Comparison of ENCODE assay signal across 22 cellular contexts in the genomic region with DNA sequence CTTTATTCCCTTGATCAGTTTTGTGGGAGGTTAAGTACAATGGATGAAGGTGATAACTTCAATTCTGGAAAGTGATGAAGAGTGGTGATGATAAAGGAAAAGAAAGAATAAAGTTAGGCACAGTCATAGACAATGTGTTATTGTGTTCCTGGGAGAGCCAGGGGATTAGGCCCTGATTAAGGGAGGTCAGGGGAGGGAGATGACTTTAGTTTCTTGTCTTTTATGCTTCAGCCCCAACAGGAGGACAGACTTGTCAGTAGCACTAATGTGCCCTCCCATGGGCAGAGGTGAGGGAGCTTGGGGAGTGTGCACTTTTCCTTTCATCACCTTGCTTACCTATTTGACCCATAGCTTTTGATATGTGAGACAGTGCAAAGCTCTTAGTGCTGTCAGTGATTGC.
DNase-seq lines count a peak whose midpoint lies in the region; ATAC-seq and TF ChIP-seq lines count a peak whose summit lies in the region.
"Had no signal": no experiment of that assay in that cellular context is flagged by ENCODE, and none has a peak within 500 bp of the region (broad histone marks: within the 10 kb centered on the region; RNA-seq: fewer than 3 reads in every experiment).

No MANE protein-coding gene starts in this region.

- no peak overlapping the region for H3K4me3 Mint-ChIP-seq in activated naive CD8-positive, alpha-beta T cell treated with anti-CD3 and anti-CD28 coated beads, Interleukin-2, amount 50 U/mL, for 24 hours
- H3K4me3 Mint-ChIP-seq in activated naive CD8-positive, alpha-beta T cell treated with anti-CD3 and anti-CD28 coated beads for 36 hours, result no peak overlapping the region
- no peak overlapping the region for H3K4me3 Mint-ChIP-seq in neural progenitor cell
- H3K4me3 Mint-ChIP-seq in stimulated activated memory B cell treated with anti-CD40 and anti-IgM and Interleukin-4, amounts not matched to agents 10 μg/mL and 1 μg/mL and 100 μg/mL, for 72 hours, result no peak overlapping the region
- no peak overlapping the region for H3K4me3 Mint-ChIP-seq in stimulated activated effector memory CD8-positive, alpha-beta T cell treated with anti-CD3 and anti-CD28 coated beads, Interleukin-12 subunit alpha, Interleukin-12 subunit beta, amount 100 ng/mL, for 72 hours
- H3K4me3 Mint-ChIP-seq: B cell; CD4-positive, alpha-beta T cell; CD8-positive, alpha-beta T cell had no signal

- DNase-seq in NCI-H82 (lab: John Stamatoyannopoulos, UW), result peak; percentile 54
- no peak for DNase-seq in NCI-H82 treated with DMSO at 0.1 percent for 48 hours (lab: John Stamatoyannopoulos, UW; ENCODE audit: unreplicated experiment)
- DNase-seq in activated naive CD8-positive, alpha-beta T cell treated with anti-CD3 and anti-CD28 coated beads, Interleukin-2, amount 50 U/mL, for 24 hours, result no peak
- no peak for DNase-seq in activated naive CD8-positive, alpha-beta T cell treated with anti-CD3 and anti-CD28 coated beads for 36 hours
- DNase-seq in neural progenitor cell (ENCODE audit: low spot score), result peak; percentile 60
- DNase-seq in DMS79 treated with DMSO at 0.1 percent for 48 hours (lab: John Stamatoyannopoulos, UW), result no peak
- DNase-seq in stimulated activated effector memory CD8-positive, alpha-beta T cell treated with anti-CD3 and anti-CD28 coated beads, Interleukin-12 subunit alpha, Interleukin-12 subunit beta, amount 100 ng/mL, for 72 hours (ENCODE audit: low spot score in 2 of 2), result no peak
- DNase-seq: AML-193; Caco-2; Calu3; CD4-positive, alpha-beta T cell; CD8-positive, alpha-beta T cell; DND-41; EL; GDM1 had no signal

- H3K9me3 ChIP-seq in neural progenitor cell (ENCODE audit: low read depth), result no peaks in the 10 kb centered on the region
- H3K9me3 ChIP-seq: A549; BLaER1 treated with 17β-estradiol and CSF1 and Interleukin-3, amounts not matched to agents 10 nM and 100 nM; Caco-2 had no signal

- no peaks in the 10 kb centered on the region for H3K36me3 ChIP-seq in neural progenitor cell
- H3K36me3 ChIP-seq: BLaER1 treated with 17β-estradiol and CSF1 and Interleukin-3, amounts not matched to agents 10 nM and 100 nM had no signal

- no peaks in the 10 kb centered on the region for H3K27me3 Mint-ChIP-seq in activated naive CD8-positive, alpha-beta T cell treated with anti-CD3 and anti-CD28 coated beads, Interleukin-2, amount 50 U/mL, for 24 hours
- H3K27me3 Mint-ChIP-seq in activated naive CD8-positive, alpha-beta T cell treated with anti-CD3 and anti-CD28 coated beads for 36 hours, result no peaks in the 10 kb centered on the region
- H3K27me3 Mint-ChIP-seq in neural progenitor cell (ENCODE audit: insufficient read depth, low read depth), result no peaks in the 10 kb centered on the region
- H3K27me3 Mint-ChIP-seq in stimulated activated memory B cell treated with anti-CD40 and anti-IgM and Interleukin-4, amounts not matched to agents 10 μg/mL and 1 μg/mL and 100 μg/mL, for 72 hours, result no peaks in the 10 kb centered on the region
- H3K27me3 Mint-ChIP-seq: B cell; CD4-positive, alpha-beta T cell had no signal

- no peak overlapping the region for H3K9ac ChIP-seq in neural progenitor cell
- H3K9ac ChIP-seq: BLaER1 treated with 17β-estradiol and CSF1 and Interleukin-3, amounts not matched to agents 10 nM and 100 nM had no signal

- H3K4me3 ChIP-seq in neural progenitor cell, result no peak overlapping the region
- H3K4me3 ChIP-seq: A549; BLaER1 treated with 17β-estradiol and CSF1 and Interleukin-3, amounts not matched to agents 10 nM and 100 nM; GM12878 had no signal

- no peaks in the 10 kb centered on the region for H3K27me3 ChIP-seq in neural progenitor cell
- H3K27me3 ChIP-seq: BLaER1 treated with 17β-estradiol and CSF1 and Interleukin-3, amounts not matched to agents 10 nM and 100 nM had no signal

- H3F3A ChIP-seq in neural progenitor cell (ENCODE audit: low read depth), result peaks cover 6% of the 10 kb centered on the region

- no peaks in the 10 kb centered on the region for H3K79me2 ChIP-seq in neural progenitor cell (ENCODE audit: low read depth)

- peak; percentile 24 for ATAC-seq in activated naive CD8-positive, alpha-beta T cell treated with anti-CD3 and anti-CD28 coated beads, Interleukin-2, amount 50 U/mL, for 24 hours
- peak; percentile 31 for ATAC-seq in stimulated activated memory B cell treated with anti-CD40 and anti-IgM and Interleukin-4, amounts not matched to agents 10 μg/mL and 1 μg/mL and 100 μg/mL, for 72 hours
- ATAC-seq in stimulated activated effector memory CD8-positive, alpha-beta T cell treated with anti-CD3 and anti-CD28 coated beads, Interleukin-12 subunit alpha, Interleukin-12 subunit beta, amount 100 ng/mL, for 72 hours, result no peak
- ATAC-seq: A549; CD8-positive, alpha-beta T cell; GM12878 had no signal

- peak overlapping the region; percentile 23 for H3K4me2 ChIP-seq in neural progenitor cell
- H3K4me2 ChIP-seq: A549; BLaER1 treated with 17β-estradiol and CSF1 and Interleukin-3, amounts not matched to agents 10 nM and 100 nM had no signal

- H3K4me1 Mint-ChIP-seq in activated naive CD8-positive, alpha-beta T cell treated with anti-CD3 and anti-CD28 coated beads, Interleukin-2, amount 50 U/mL, for 24 hours, result no peaks in the 10 kb centered on the region
- no peaks in the 10 kb centered on the region for H3K4me1 Mint-ChIP-seq in activated naive CD8-positive, alpha-beta T cell treated with anti-CD3 and anti-CD28 coated beads for 36 hours
- peaks cover 9% of the 10 kb centered on the region for H3K4me1 Mint-ChIP-seq in neural progenitor cell
- no peaks in the 10 kb centered on the region for H3K4me1 Mint-ChIP-seq in stimulated activated memory B cell treated with anti-CD40 and anti-IgM and Interleukin-4, amounts not matched to agents 10 μg/mL and 1 μg/mL and 100 μg/mL, for 72 hours
- no peaks in the 10 kb centered on the region for H3K4me1 Mint-ChIP-seq in stimulated activated effector memory CD8-positive, alpha-beta T cell treated with anti-CD3 and anti-CD28 coated beads, Interleukin-12 subunit alpha, Interleukin-12 subunit beta, amount 100 ng/mL, for 72 hours
- H3K4me1 Mint-ChIP-seq: B cell had no signal

- no peak for TF ChIP-seq CTCF in neural progenitor cell (IDR thresholded peaks at IDR 0.05)

- peaks cover 5% of the 10 kb centered on the region for H3K4me1 ChIP-seq in neural progenitor cell
- H3K4me1 ChIP-seq: A549; BLaER1 treated with 17β-estradiol and CSF1 and Interleukin-3, amounts not matched to agents 10 nM and 100 nM; Caco-2 had no signal

- peak overlapping the region; percentile 56 for H3K27ac ChIP-seq in neural progenitor cell
- H3K27ac ChIP-seq: 22Rv1; A549; BLaER1 treated with 17β-estradiol and CSF1 and Interleukin-3, amounts not matched to agents 10 nM and 100 nM; C4-2B had no signal

- no peaks in the 10 kb centered on the region for H3K9me3 Mint-ChIP-seq in activated naive CD8-positive, alpha-beta T cell treated with anti-CD3 and anti-CD28 coated beads, Interleukin-2, amount 50 U/mL, for 24 hours
- H3K9me3 Mint-ChIP-seq in activated naive CD8-positive, alpha-beta T cell treated with anti-CD3 and anti-CD28 coated beads for 36 hours, result no peaks in the 10 kb centered on the region
- no peaks in the 10 kb centered on the region for H3K9me3 Mint-ChIP-seq in neural progenitor cell
- H3K9me3 Mint-ChIP-seq in stimulated activated memory B cell treated with anti-CD40 and anti-IgM and Interleukin-4, amounts not matched to agents 10 μg/mL and 1 μg/mL and 100 μg/mL, for 72 hours, result no peaks in the 10 kb centered on the region
- no peaks in the 10 kb centered on the region for H3K9me3 Mint-ChIP-seq in stimulated activated effector memory CD8-positive, alpha-beta T cell treated with anti-CD3 and anti-CD28 coated beads, Interleukin-12 subunit alpha, Interleukin-12 subunit beta, amount 100 ng/mL, for 72 hours
- H3K9me3 Mint-ChIP-seq: CD4-positive, alpha-beta T cell; CD8-positive, alpha-beta T cell had no signal

- H3K27ac Mint-ChIP-seq in activated naive CD8-positive, alpha-beta T cell treated with anti-CD3 and anti-CD28 coated beads, Interleukin-2, amount 50 U/mL, for 24 hours, result no peak overlapping the region
- H3K27ac Mint-ChIP-seq in activated naive CD8-positive, alpha-beta T cell treated with anti-CD3 and anti-CD28 coated beads for 36 hours, result no peak overlapping the region
- H3K27ac Mint-ChIP-seq in neural progenitor cell, result no peak overlapping the region
- H3K27ac Mint-ChIP-seq in stimulated activated memory B cell treated with anti-CD40 and anti-IgM and Interleukin-4, amounts not matched to agents 10 μg/mL and 1 μg/mL and 100 μg/mL, for 72 hours, result no peak overlapping the region
- no peak overlapping the region for H3K27ac Mint-ChIP-seq in stimulated activated effector memory CD8-positive, alpha-beta T cell treated with anti-CD3 and anti-CD28 coated beads, Interleukin-12 subunit alpha, Interleukin-12 subunit beta, amount 100 ng/mL, for 72 hours
- H3K27ac Mint-ChIP-seq: B cell; CD4-positive, alpha-beta T cell; CD8-positive, alpha-beta T cell had no signal

- H4K20me1 ChIP-seq in neural progenitor cell (ENCODE audit: low read depth), result no peaks in the 10 kb centered on the region
- H4K20me1 ChIP-seq: BLaER1 treated with 17β-estradiol and CSF1 and Interleukin-3, amounts not matched to agents 10 nM and 100 nM had no signal

- H3K36me3 Mint-ChIP-seq in activated naive CD8-positive, alpha-beta T cell treated with anti-CD3 and anti-CD28 coated beads, Interleukin-2, amount 50 U/mL, for 24 hours (ENCODE audit: low read depth), result peaks cover 3% of the 10 kb centered on the region
- peaks cover under 1% of the 10 kb centered on the region for H3K36me3 Mint-ChIP-seq in activated naive CD8-positive, alpha-beta T cell treated with anti-CD3 and anti-CD28 coated beads for 36 hours
- no peaks in the 10 kb centered on the region for H3K36me3 Mint-ChIP-seq in neural progenitor cell
- no peaks in the 10 kb centered on the region for H3K36me3 Mint-ChIP-seq in stimulated activated memory B cell treated with anti-CD40 and anti-IgM and Interleukin-4, amounts not matched to agents 10 μg/mL and 1 μg/mL and 100 μg/mL, for 72 hours
- H3K36me3 Mint-ChIP-seq in stimulated activated effector memory CD8-positive, alpha-beta T cell treated with anti-CD3 and anti-CD28 coated beads, Interleukin-12 subunit alpha, Interleukin-12 subunit beta, amount 100 ng/mL, for 72 hours, result no peaks in the 10 kb centered on the region
- H3K36me3 Mint-ChIP-seq: CD8-positive, alpha-beta T cell had no signal

- H2AFZ ChIP-seq in neural progenitor cell (replicated peaks), result no peak overlapping the region

Comparison
In these comparisons a context has a peak if more than half of its experiments do, and no peak if none do; other contexts are left out.
1. DNase-seq: peak in NCI-H82 (single experiment) and neural progenitor cell (single experiment); none in NCI-H82 treated with DMSO at 0.1 percent for 48 hours (single experiment), activated naive CD8-positive, alpha-beta T cell treated with anti-CD3 and anti-CD28 coated beads, Interleukin-2, amount 50 U/mL, for 24 hours (single experiment), activated naive CD8-positive, alpha-beta T cell treated with anti-CD3 and anti-CD28 coated beads for 36 hours (single experiment), DMS79 treated with DMSO at 0.1 percent for 48 hours (single experiment) and stimulated activated effector memory CD8-positive, alpha-beta T cell treated with anti-CD3 and anti-CD28 coated beads, Interleukin-12 subunit alpha, Interleukin-12 subunit beta, amount 100 ng/mL, for 72 hours (0 of 2).